In genomic region chr2:179036353-179036905, GRCh38 we compare ENCODE assay signal across 18 cellular contexts. TPM values are rescaled to one million over a fixed set of nuclear protein-coding genes. Genes with fewer than 3 reads are reported as not detected.
"Had no signal": no experiment of that assay in that cellular context is flagged by ENCODE, and none has a peak within 500 bp of the region (broad histone marks: within the 10 kb centered on the region; RNA-seq: fewer than 3 reads in every experiment).

No MANE protein-coding gene starts in this region.

- ATAC-seq: activated CD8-positive, alpha-beta T cell treated with anti-CD3 and anti-CD28 coated beads, Interleukin-2, amount 10 ng/mL, durations not matched to agents 7 days and 5 days; psoas muscle; stimulated activated naive CD8-positive, alpha-beta T cell treated with anti-CD3 and anti-CD28 coated beads, Interleukin-15, amount 100 ng/mL, for 72 hours; upper lobe of right lung had no signal

- H3K27me3 Mint-ChIP-seq: stimulated activated naive CD8-positive, alpha-beta T cell treated with anti-CD3 and anti-CD28 coated beads, Interleukin-15, amount 100 ng/mL, for 72 hours had no signal

- DNase-seq: activated CD8-positive, alpha-beta memory T cell treated with anti-CD3 and anti-CD28 coated beads, Interleukin-2, amount 50 U/mL, for 48 hours; activated CD8-positive, alpha-beta T cell treated with anti-CD3 and anti-CD28 coated beads, Interleukin-2, amount 10 ng/mL, durations not matched to agents 7 days and 5 days; activated naive CD4-positive, alpha-beta T cell; amygdala; brain microvascular endothelial cell; dermis blood vessel endothelial cell; endodermal cell; erythroblast; glutamatergic neuron; nephron progenitor cell; psoas muscle; stimulated activated CD4-positive, alpha-beta T cell treated with anti-CD3 and anti-CD28 coated beads, Interleukin-2, amount 100 ng/mL, for 48 hours; stimulated activated naive CD8-positive, alpha-beta T cell treated with anti-CD3 and anti-CD28 coated beads, Interleukin-15, amount 100 ng/mL, for 72 hours; testis; upper lobe of right lung had no signal

- H3K4me3 ChIP-seq: lung, psoas muscle, testis, upper lobe of right lung had no signal

- H3K27ac Mint-ChIP-seq: activated CD8-positive, alpha-beta T cell treated with anti-CD3 and anti-CD28 coated beads, Interleukin-2, amount 10 ng/mL, durations not matched to agents 7 days and 5 days; endodermal cell; nephron progenitor cell; T-helper 2 cell treated with Interferon-gamma antibody and Interleukin-4, amounts not matched to agents 5 μg/mL and 100 μg/mL, for 36 hours had no signal

- H3K27ac ChIP-seq: brain microvascular endothelial cell, psoas muscle, testis, upper lobe of right lung had no signal

- H3K4me3 Mint-ChIP-seq: activated CD8-positive, alpha-beta T cell treated with anti-CD3 and anti-CD28 coated beads, Interleukin-2, amount 10 ng/mL, durations not matched to agents 7 days and 5 days; endodermal cell; nephron progenitor cell; T-helper 2 cell treated with Interferon-gamma antibody and Interleukin-4, amounts not matched to agents 5 μg/mL and 100 μg/mL, for 36 hours had no signal

RNA-seq across cellular contexts. Expression of gene CCDC141, which starts 13.5 kb away (rescaled TPM):
- total RNA-seq: osteoblast had no signal
